ENCODE assay signal across 8 cellular contexts in genomic region chr1:47313915-47314664, GRCh38. TPM values are rescaled to one million over a fixed set of nuclear protein-coding genes. Genes with fewer than 3 reads are reported as not detected.
A peak's percentile ranks its signal among the peaks of the same experiment; 100 is the strongest.
DNase-seq lines count a peak whose midpoint lies in the region; ATAC-seq and TF ChIP-seq lines count a peak whose summit lies in the region.

Gene STIL (minus strand): TSS chr1:47314147. CDS start chr1:47310319, 3,828 bp downstream.

- H3K4me3 ChIP-seq in BE2C (ENCODE audit: low read depth, low read length): peak within 1 kb of the TSS; percentile 92
- peak within 1 kb of the TSS; percentile 75 for H3K4me3 ChIP-seq in coronary artery

- TF ChIP-seq CTCF in BE2C (IDR thresholded peaks at IDR 0.05; ENCODE audit: low read depth, low read length) (no peak), coronary artery (IDR thresholded peaks at IDR 0.05) (no peak)

- H3K36me3 ChIP-seq in BE2C: no peaks in the 10 kb centered on the region

- H3K9me3 ChIP-seq in BE2C: no peaks in the 10 kb centered on the region

- DNase-seq in BE2C (peak; percentile 95), GM19240 (ENCODE audit: insufficient read length, low spot score) (peak; percentile 93), NCI-H526 (lab: John Stamatoyannopoulos, UW) (peak; percentile 99), coronary artery (ENCODE audit: low spot score) (peak; percentile 99)
- DNase-seq in activated CD4-positive, alpha-beta T cell treated with anti-CD3 and anti-CD28 coated beads for 48 hours: peak; percentile 99
- peak; percentile 89 to 91 for DNase-seq in stimulated activated CD4-positive, alpha-beta T cell treated with anti-CD3 and anti-CD28 coated beads, Interleukin-1b, Interleukin-23, amount 100 ng/mL, for 4 hours (ENCODE audit: low read depth in 2 of 2)

- peak within 1 kb of the TSS; percentile 35 to 58 for H3K27ac ChIP-seq in coronary artery
- H3K27ac ChIP-seq in layer of hippocampus (ENCODE audit: low read depth, low read length): peak within 1 kb of the TSS; percentile 65

- peak; percentile 97 for ATAC-seq in HG03460 (IDR thresholded peaks at IDR 0.05; ENCODE audit: unreplicated experiment)

- H3K4me1 ChIP-seq in BE2C: no peaks in the 10 kb centered on the region

- no peaks in the 10 kb centered on the region for H3K27me3 ChIP-seq in BE2C
- H3K27me3 ChIP-seq in layer of hippocampus (ENCODE audit: control insufficient read depth, insufficient read depth, low read length): no peaks in the 10 kb centered on the region

RNA-seq across cellular contexts. Expression of gene STIL, which starts in this region (rescaled TPM):
- 2.5 TPM for polyA plus RNA-seq in BE2C (2012; ENCODE audit: insufficient read depth, insufficient read length, low read depth)

Comparison
In these comparisons a context has a peak if more than half of its experiments do, and no peak if none do; other contexts are left out.
1. Peak in every context shown above with its lines: DNase-seq, ATAC-seq, H3K4me3 ChIP-seq and H3K27ac ChIP-seq.